Comparison of ENCODE assay signal across 17 cellular contexts in the genomic region with DNA sequence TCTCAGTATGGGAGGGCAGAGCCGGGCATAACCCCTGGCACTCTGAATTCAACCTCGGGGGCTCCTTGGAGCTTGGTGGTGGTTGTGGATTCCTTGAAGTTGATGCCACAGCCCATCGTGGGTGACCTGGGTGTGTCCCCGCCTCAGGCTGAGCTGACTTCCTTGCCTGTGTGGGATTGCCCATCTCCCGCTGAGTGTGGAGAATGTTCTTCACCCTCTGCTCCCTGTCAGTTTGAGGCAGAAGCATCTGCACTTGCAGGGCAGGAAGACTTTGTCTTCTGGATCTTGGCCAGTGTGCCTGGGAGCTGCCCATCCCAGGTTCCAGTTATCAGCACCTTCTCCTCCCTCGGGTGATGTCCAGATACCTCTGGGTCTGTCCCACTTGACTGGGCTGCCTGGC. TPM values are rescaled to one million over a fixed set of nuclear protein-coding genes. Genes with fewer than 3 reads are reported as not detected.
DNase-seq lines count a peak whose midpoint lies in the region; ATAC-seq and TF ChIP-seq lines count a peak whose summit lies in the region.
"Had no signal": no experiment of that assay in that cellular context is flagged by ENCODE, and none has a peak within 500 bp of the region (broad histone marks: within the 10 kb centered on the region; RNA-seq: fewer than 3 reads in every experiment).

No MANE protein-coding gene starts in this region.

- H3K4me1 Mint-ChIP-seq in activated CD4-positive, alpha-beta T cell treated with anti-CD3 and anti-CD28 coated beads for 36 hours, result peaks cover 54% of the 10 kb centered on the region

- peaks cover 2% of the 10 kb centered on the region for H3F3A ChIP-seq in MM.1S (ENCODE audit: insufficient read depth, low read length)

- TF ChIP-seq CTCF in VCaP (conservative IDR thresholded peaks at IDR 0.05) (no peak), gastroesophageal sphincter (IDR thresholded peaks at IDR 0.05) (no peak), MM.1S (IDR thresholded peaks at IDR 0.05; ENCODE audit: low read length) (no peak), GM10266 (IDR thresholded peaks at IDR 0.05; ENCODE audit: control insufficient read depth, insufficient read depth, low read depth, missing control alignments) (no peak)

- no peaks in the 10 kb centered on the region for H3K9me3 ChIP-seq in gastroesophageal sphincter
- H3K9me3 ChIP-seq in stomach smooth muscle (ENCODE audit: control insufficient read depth in 2 of 2, low read length in 2 of 2), result no peaks in the 10 kb centered on the region
- H3K9me3 ChIP-seq in MM.1S (replicated peaks; ENCODE audit: insufficient read depth, low read length), result no peaks in the 10 kb centered on the region
- H3K9me3 ChIP-seq: heart left ventricle, MG63, prostate gland had no signal

- no peak overlapping the region for H3K9ac ChIP-seq in stomach smooth muscle (ENCODE audit: low read length in 2 of 2)
- H3K9ac ChIP-seq in MM.1S (ENCODE audit: low read length), result no peak overlapping the region

- peaks cover 72% of the 10 kb centered on the region for H3K36me3 Mint-ChIP-seq in activated CD4-positive, alpha-beta T cell treated with anti-CD3 and anti-CD28 coated beads for 36 hours (ENCODE audit: low read depth)
- H3K36me3 Mint-ChIP-seq: type B pancreatic cell had no signal

- CTCF ChIA-PET in activated CD4-positive, alpha-beta T cell treated with anti-CD3 and anti-CD28 coated beads for 36 hours (lab: Charles Lee), result interaction anchor here (0.5 to 0.9 kb wide), 4 partner anchors 17 to 305 kb away, joined by 3 to 4 read pairs (median 4); no protein-coding TSS in a partner anchor

- peaks cover 7% of the 10 kb centered on the region; the same call in 1 of the 2 replicates for H3K79me2 ChIP-seq in MM.1S (ENCODE audit: low read length)

- H3K27ac Mint-ChIP-seq in activated CD4-positive, alpha-beta T cell treated with anti-CD3 and anti-CD28 coated beads for 36 hours, result peak overlapping the region; percentile 60
- H3K27ac Mint-ChIP-seq: type B pancreatic cell had no signal

- no peak overlapping the region for H3K4me3 ChIP-seq in gastroesophageal sphincter
- no peak overlapping the region for H3K4me3 ChIP-seq in stomach smooth muscle (ENCODE audit: low read length in 2 of 2)
- no peak overlapping the region for H3K4me3 ChIP-seq in MM.1S (ENCODE audit: low read length)
- H3K4me3 ChIP-seq: heart left ventricle, MG63, prostate gland had no signal

- TF ChIP-seq POLR2A in gastroesophageal sphincter (IDR thresholded peaks at IDR 0.05), result no peak

- H2AFZ ChIP-seq in MM.1S (ENCODE audit: low read length), result no peak overlapping the region

- H3K4me2 ChIP-seq in MM.1S (ENCODE audit: low read depth, low read length), result no peak overlapping the region

- no peak for TF ChIP-seq EP300 in gastroesophageal sphincter (IDR thresholded peaks at IDR 0.05)

- intact Hi-C loops in activated CD4-positive, alpha-beta T cell treated with anti-CD3 and anti-CD28 coated beads for 36 hours (cut with DNase I, micrococcal nuclease), result no loop called here

- 100% methylated on average over 1 of the region's 6 CpGs; no CpG with 5 or more reads in 1 of the 2 donors for WGBS in gastroesophageal sphincter (ENCODE audit: low coverage in 1 of 2), 2 donors

- H3K27me3 Mint-ChIP-seq in activated CD4-positive, alpha-beta T cell treated with anti-CD3 and anti-CD28 coated beads for 36 hours, result no peaks in the 10 kb centered on the region
- H3K27me3 Mint-ChIP-seq: type B pancreatic cell had no signal

- H3K27ac ChIP-seq in VCaP (peak overlapping the region; percentile 95; the same call in 1 of the 2 replicates), gastroesophageal sphincter (peak overlapping the region in 3 of 4 donors; percentile 74 to 80 (median 78)), stomach smooth muscle (ENCODE audit: low read length) (peak overlapping the region; percentile 81), MM.1S (ENCODE audit: low read length) (no peak overlapping the region)
- H3K27ac ChIP-seq: epithelial cell of prostate, prostate gland had no signal

- no peaks in the 10 kb centered on the region for H3K9me2 ChIP-seq in MM.1S (replicated peaks; ENCODE audit: insufficient read depth, low read length)

- no peak for ATAC-seq in activated CD4-positive, alpha-beta T cell treated with anti-CD3 and anti-CD28 coated beads for 36 hours
- ATAC-seq in gastroesophageal sphincter (no peak), SK-N-SH treated with all-trans-retinoic acid at 6 μM for 48 hours (no peak)
- ATAC-seq: heart left ventricle had no signal

- DNase-seq in activated CD4-positive, alpha-beta T cell treated with anti-CD3 and anti-CD28 coated beads for 36 hours, result no peak
- DNase-seq in activated CD4-positive, alpha-beta T cell treated with anti-CD3 and anti-CD28 coated beads, Interleukin-2, amount 50 U/mL, for 1 hour, result no peak
- DNase-seq in MM.1S (no peak), GM10266 (ENCODE audit: extremely low spot score) (no peak)
- DNase-seq: cerebellar nuclear complex, COR-L47, heart left ventricle, MG63, NCI-H2029, NCI-H774 had no signal

- H3K27me3 ChIP-seq in gastroesophageal sphincter (no peaks in the 10 kb centered on the region), stomach smooth muscle (ENCODE audit: control insufficient read depth in 1 of 2, insufficient read depth in 2 of 2, low read length in 2 of 2) (no peaks in the 10 kb centered on the region), MM.1S (replicated peaks; ENCODE audit: insufficient read depth, low read length) (no peaks in the 10 kb centered on the region)
- H3K27me3 ChIP-seq: heart left ventricle, MG63 had no signal

- H3K36me3 ChIP-seq in gastroesophageal sphincter (peaks cover 0 to 5% of the 10 kb centered on the region in 2 donors), stomach smooth muscle (ENCODE audit: control insufficient read depth in 2 of 2, insufficient read depth in 2 of 2, low read length in 2 of 2) (no peaks in the 10 kb centered on the region), MM.1S (replicated peaks; ENCODE audit: insufficient read depth, low read length) (no peaks in the 10 kb centered on the region; the same call in 1 of the 2 replicates)
- H3K36me3 ChIP-seq: prostate gland had no signal

- POLR2A ChIA-PET in activated CD4-positive, alpha-beta T cell treated with anti-CD3 and anti-CD28 coated beads for 36 hours (lab: Charles Lee), result interaction anchor here (0.7 kb wide), 1 partner anchor 26 kb away, joined by 3 read pairs; no protein-coding TSS in a partner anchor

- no peaks in the 10 kb centered on the region for H4K20me1 ChIP-seq in MM.1S (ENCODE audit: insufficient read depth, low read length)

- no peak overlapping the region for H3K4me3 Mint-ChIP-seq in activated CD4-positive, alpha-beta T cell treated with anti-CD3 and anti-CD28 coated beads for 36 hours
- H3K4me3 Mint-ChIP-seq: type B pancreatic cell had no signal

- peaks cover 0 to 73% (median 26%) of the 10 kb centered on the region in 3 donors for H3K4me1 ChIP-seq in gastroesophageal sphincter
- peaks cover 43% of the 10 kb centered on the region for H3K4me1 ChIP-seq in stomach smooth muscle (ENCODE audit: control insufficient read depth, insufficient read depth, low read length)
- H3K4me1 ChIP-seq in MM.1S (ENCODE audit: low read length), result peaks cover 8% of the 10 kb centered on the region
- H3K4me1 ChIP-seq: prostate gland had no signal

- no peaks in the 10 kb centered on the region for H3K9me3 Mint-ChIP-seq in activated CD4-positive, alpha-beta T cell treated with anti-CD3 and anti-CD28 coated beads for 36 hours (ENCODE audit: low read depth)
- H3K9me3 Mint-ChIP-seq: type B pancreatic cell had no signal

TF ChIP-seq in SK-N-SH treated with all-trans-retinoic acid at 6 μM for 48 hours, 23 proteins besides CTCF, POLR2A, EP300 and RAD21 (continues in another document):
- TF ChIP-seq RARB (CRISPR knock-in tag; IDR thresholded peaks at IDR 0.05) (no peak), CSDC2 (CRISPR knock-in tag; IDR thresholded peaks at IDR 0.05) (no peak), GLIS3 (CRISPR knock-in tag; IDR thresholded peaks at IDR 0.05) (no peak), PPARA (CRISPR knock-in tag; IDR thresholded peaks at IDR 0.05; ENCODE audit: borderline replicate concordance) (no peak), CREB5 (CRISPR knock-in tag; IDR thresholded peaks at IDR 0.05; ENCODE audit: low read depth) (no peak), ESRRG (CRISPR knock-in tag; IDR thresholded peaks at IDR 0.05) (no peak), BACH2 (CRISPR knock-in tag; IDR thresholded peaks at IDR 0.05; ENCODE audit: borderline replicate concordance) (no peak)
- TF ChIP-seq, protein P1, sequence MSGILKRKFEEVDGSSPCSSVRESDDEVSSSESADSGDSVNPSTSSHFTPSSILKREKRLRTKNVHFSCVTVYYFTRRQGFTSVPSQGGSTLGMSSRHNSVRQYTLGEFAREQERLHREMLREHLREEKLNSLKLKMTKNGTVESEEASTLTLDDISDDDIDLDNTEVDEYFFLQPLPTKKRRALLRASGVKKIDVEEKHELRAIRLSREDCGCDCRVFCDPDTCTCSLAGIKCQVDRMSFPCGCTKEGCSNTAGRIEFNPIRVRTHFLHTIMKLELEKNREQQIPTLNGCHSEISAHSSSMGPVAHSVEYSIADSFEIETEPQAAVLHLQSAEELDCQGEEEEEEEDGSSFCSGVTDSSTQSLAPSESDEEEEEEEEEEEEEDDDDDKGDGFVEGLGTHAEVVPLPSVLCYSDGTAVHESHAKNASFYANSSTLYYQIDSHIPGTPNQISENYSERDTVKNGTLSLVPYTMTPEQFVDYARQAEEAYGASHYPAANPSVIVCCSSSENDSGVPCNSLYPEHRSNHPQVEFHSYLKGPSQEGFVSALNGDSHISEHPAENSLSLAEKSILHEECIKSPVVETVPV (CRISPR knock-in tag; IDR thresholded peaks at IDR 0.05), result no peak

RNA-seq across cellular contexts. Expression of gene CD82, which starts 25.3 kb away (rescaled TPM):
- 100 to 1,000 TPM; 239 to 272 TPM for total RNA-seq in activated CD4-positive, alpha-beta T cell treated with anti-CD3 and anti-CD28 coated beads for 36 hours
- 10 to 100 TPM; 12.7 to 24.0 (median 19.1) TPM for total RNA-seq in gastroesophageal sphincter

Comparison
In these comparisons a context has a peak if more than half of its experiments do, and no peak if none do; other contexts are left out.
1. RNA of gene CD82, which starts 25.3 kb away (total RNA-seq): 239 to 272 TPM in activated CD4-positive, alpha-beta T cell treated with anti-CD3 and anti-CD28 coated beads for 36 hours; 12.7 to 24.0 TPM in gastroesophageal sphincter; every median in the first group is over 4 times any median in the second.